ENCODE assay signal across 21 cellular contexts in the genomic region with DNA sequence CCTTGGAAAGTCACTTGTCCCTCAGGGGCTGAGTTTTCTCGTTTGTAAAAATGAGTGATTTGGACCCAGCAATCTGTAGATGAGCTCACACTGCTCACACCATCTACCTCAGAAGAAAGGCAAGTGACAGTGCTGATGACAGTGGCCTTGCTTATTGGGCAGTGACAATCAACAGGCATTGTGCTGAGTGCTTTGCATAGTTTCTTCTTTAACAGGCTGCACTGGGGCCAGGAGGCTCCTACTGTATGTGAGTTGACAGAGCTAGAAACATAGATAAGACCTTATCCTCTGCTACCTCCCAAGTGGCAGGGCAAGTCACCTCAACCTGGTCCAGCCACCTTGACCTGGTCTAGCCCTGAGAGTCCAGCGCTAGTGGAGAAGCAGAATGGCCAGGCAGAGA. TPM values are rescaled to one million over a fixed set of nuclear protein-coding genes. Genes with fewer than 3 reads are reported as not detected.
"Had no signal": no experiment of that assay in that cellular context is flagged by ENCODE, and none has a peak within 500 bp of the region (broad histone marks: within the 10 kb centered on the region; RNA-seq: fewer than 3 reads in every experiment).

No MANE protein-coding gene starts in this region.

- H3K9me3 Mint-ChIP-seq: naive thymus-derived CD8-positive, alpha-beta T cell; neural crest cell had no signal

- H3K27ac ChIP-seq: dorsolateral prefrontal cortex, pancreas, tibial nerve, upper lobe of right lung, vagina had no signal

- H3K9me3 ChIP-seq: mucosa of descending colon, pancreas, tibial nerve, upper lobe of right lung, vagina had no signal

- H3K27me3 ChIP-seq: dorsolateral prefrontal cortex, pancreas, tibial nerve, upper lobe of right lung, vagina had no signal

- H3K27ac Mint-ChIP-seq: progenitor cell of endocrine pancreas had no signal

- DNase-seq: cortex of kidney; dorsolateral prefrontal cortex; effector CD8-positive, alpha-beta T cell; foreskin melanocyte; head of caudate nucleus; hippocampal formation; mammary epithelial cell; mucosa of descending colon; naive thymus-derived CD8-positive, alpha-beta T cell; pancreas; right cardiac atrium; small intestine; stimulated activated CD4-positive, alpha-beta T cell treated with anti-CD3 and anti-CD28 coated beads, Interleukin-12 subunit alpha, Interleukin-12 subunit beta, amount 100 ng/mL, for 4 hours; stimulated activated naive CD8-positive, alpha-beta T cell treated with anti-CD3 and anti-CD28 coated beads, Interleukin-15, Interleukin-2, amounts not matched to agents 100 U/mL and 50 U/mL, for 24 hours; upper lobe of right lung had no signal

- H3K4me3 ChIP-seq: dorsolateral prefrontal cortex, mucosa of descending colon, pancreas, tibial nerve, upper lobe of right lung, vagina had no signal

- H3K4me1 ChIP-seq: pancreas, tibial nerve, upper lobe of right lung, vagina had no signal

- FAIRE-seq: pancreas, small intestine had no signal

- H3K4me3 Mint-ChIP-seq: naive thymus-derived CD8-positive, alpha-beta T cell; neural crest cell had no signal

- ATAC-seq: mucosa of descending colon; naive thymus-derived CD8-positive, alpha-beta T cell; pancreas; right cardiac atrium; stimulated activated naive CD8-positive, alpha-beta T cell treated with anti-CD3 and anti-CD28 coated beads, Interleukin-15, Interleukin-2, amounts not matched to agents 100 U/mL and 50 U/mL, for 24 hours; upper lobe of right lung had no signal

RNA-seq across cellular contexts. Expression of a gene that starts 29.7 kb away (rescaled TPM):
- total RNA-seq: lower leg skin; mammary epithelial cell; mucosa of descending colon; naive thymus-derived CD8-positive, alpha-beta T cell; neural crest cell; progenitor cell of endocrine pancreas; right cardiac atrium; temporal lobe; tibial nerve; upper lobe of right lung; vagina had no signal
- polyA plus RNA-seq: naive thymus-derived CD8-positive, alpha-beta T cell; right cardiac atrium had no signal
